ENCODE assay signal across 15 cellular contexts in the genomic region with DNA sequence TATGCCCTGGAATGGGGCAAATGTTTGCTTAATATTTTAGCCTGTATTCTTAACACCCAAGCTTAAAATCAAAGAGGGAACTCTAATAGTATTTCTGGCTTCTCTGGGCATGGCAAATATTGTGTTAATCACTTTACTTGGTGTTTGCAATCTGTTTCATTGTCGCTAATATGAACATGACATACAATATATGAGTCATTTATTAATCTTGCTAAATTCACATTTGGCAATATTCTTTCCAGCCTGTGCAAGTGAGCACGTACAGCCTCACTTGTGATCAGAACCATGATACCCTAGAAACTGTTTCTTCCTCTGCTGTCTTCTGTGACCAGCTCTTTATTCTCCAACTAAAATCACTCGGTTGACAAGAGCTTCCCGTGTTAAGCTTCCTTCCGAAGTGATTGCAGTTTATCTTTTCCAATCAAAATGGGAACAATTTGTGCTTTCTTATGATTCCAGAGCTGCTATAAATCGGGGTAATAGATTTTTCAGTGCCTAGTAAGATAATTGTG.
DNase-seq lines count a peak whose midpoint lies in the region; ATAC-seq, FAIRE-seq and TF ChIP-seq lines count a peak whose summit lies in the region.
"Had no signal": no experiment of that assay in that cellular context is flagged by ENCODE, and none has a peak within 500 bp of the region (broad histone marks: within the 10 kb centered on the region; RNA-seq: fewer than 3 reads in every experiment).

No MANE protein-coding gene starts in this region.

- no peaks in the 10 kb centered on the region for H3K79me2 ChIP-seq in HepG2 (ENCODE audit: insufficient read depth, low read length)

- no peak overlapping the region for H3K9ac ChIP-seq in HepG2 (ENCODE audit: insufficient read depth, low read depth, low read length)

- FAIRE-seq in HepG2 (lab: Jason Lieb, UNC), result no peak
- no peak for FAIRE-seq in bronchial epithelial cell (lab: Jason Lieb, UNC)
- FAIRE-seq: K562 had no signal

- TF ChIP-seq EP300 in HepG2 (IDR thresholded peaks at IDR 0.05; ENCODE audit: low read depth in 2 of 2, low read length in 2 of 2) (no peak), HepG2 (CRISPR knock-in tag; IDR thresholded peaks at IDR 0.05; ENCODE audit: borderline replicate concordance) (no peak)

- H3K36me3 Mint-ChIP-seq in effector memory CD8-positive, alpha-beta T cell (ENCODE audit: insufficient read depth), result no peaks in the 10 kb centered on the region

- H3K27ac ChIP-seq in right lobe of liver (peak overlapping the region in 1 of 3 donors; percentile 3), HepG2 (ENCODE audit: extremely low read length, insufficient read depth, low read length) (no peak overlapping the region), ascending aorta (no peak overlapping the region)

- no peak overlapping the region for H3K4me3 Mint-ChIP-seq in effector memory CD8-positive, alpha-beta T cell
- H3K4me3 Mint-ChIP-seq: B cell had no signal

- H3K36me3 ChIP-seq in right lobe of liver (no peaks in the 10 kb centered on the region), HepG2 (replicated peaks in 1 of 2; ENCODE audit: control insufficient read depth in 1 of 2, insufficient read depth in 2 of 2, low read length in 2 of 2) (no peaks in the 10 kb centered on the region), bronchial epithelial cell (ENCODE audit: control insufficient read depth, insufficient read depth, low read length) (no peaks in the 10 kb centered on the region), ascending aorta (no peaks in the 10 kb centered on the region)
- H3K36me3 ChIP-seq: HAP-1 had no signal

- POLR2A ChIA-PET in HepG2 (lab: Yijun Ruan, JAX), result no interaction called here

- no peak for DNase-seq in right lobe of liver
- DNase-seq in HepG2 (ENCODE audit: low spot score), result no peak
- peak; percentile 32 for DNase-seq in bronchial epithelial cell (ENCODE audit: low read depth)
- peak; percentile 19 for DNase-seq in fibroblast of the aortic adventitia (ENCODE audit: low read depth)
- no peak for DNase-seq in ascending aorta (ENCODE audit: low spot score in 2 of 2)
- no peak for DNase-seq in NCI-H1105 treated with DMSO at 0.1 percent for 48 hours (lab: John Stamatoyannopoulos, UW)
- no peak for DNase-seq in GM13976 (ENCODE audit: low spot score)
- DNase-seq in effector memory CD8-positive, alpha-beta T cell, result no peak
- DNase-seq: EL, GF-D8, NCI-H2029, Right ventricle myocardium superior had no signal

- WGBS in right lobe of liver (ENCODE audit: insufficient coverage, low coverage, low lambda C conversion rate, missing lambda C conversion rate), result 57% methylated on average over 6 of the region's 6 CpGs
- 43% methylated on average over 6 of the region's 6 CpGs for WGBS in HepG2 (ENCODE audit: low lambda C conversion rate)

- H4K20me1 ChIP-seq in HepG2 (ENCODE audit: insufficient read depth, low read length), result no peaks in the 10 kb centered on the region

- H3K4me1 ChIP-seq in right lobe of liver (no peaks in the 10 kb centered on the region), HepG2 (ENCODE audit: insufficient read depth, low read length) (peaks cover 6% of the 10 kb centered on the region), ascending aorta (no peaks in the 10 kb centered on the region)
- H3K4me1 ChIP-seq: HAP-1 had no signal

- no peak overlapping the region for H3K4me2 ChIP-seq in HepG2 (ENCODE audit: low read depth, low read length)

- H3K27me3 Mint-ChIP-seq in effector memory CD8-positive, alpha-beta T cell, result peaks cover 24 to 46% of the 10 kb centered on the region in 2 donors

- H3K4me3 ChIP-seq in right lobe of liver, result no peak overlapping the region
- no peak overlapping the region for H3K4me3 ChIP-seq in HepG2 (replicated peaks in 1 of 3; ENCODE audit: insufficient read depth in 1 of 3, low read depth in 2 of 3, low read length in 3 of 3)
- H3K4me3 ChIP-seq in bronchial epithelial cell (ENCODE audit: low read depth, low read length), result no peak overlapping the region
- H3K4me3 ChIP-seq in fibroblast of the aortic adventitia (ENCODE audit: low read depth, low read length), result no peak overlapping the region
- no peak overlapping the region for H3K4me3 ChIP-seq in ascending aorta
- H3K4me3 ChIP-seq: HAP-1, K562 had no signal

- ATAC-seq in right lobe of liver, result peak; percentile 56 to 83 (median 77)
- no peak for ATAC-seq in HepG2
- ATAC-seq in effector memory CD8-positive, alpha-beta T cell (replicated peaks), result no peak
- ATAC-seq: K562 had no signal

- H2AFZ ChIP-seq in HepG2 (ENCODE audit: low read length), result no peak overlapping the region

- TF ChIP-seq RAD21 in HepG2 (CRISPR knock-in tag; IDR thresholded peaks at IDR 0.05), result no peak

- intact Hi-C loops in right lobe of liver (cut with DNase I), result no loop called here
- intact Hi-C loops in HepG2 (cut with micrococcal nuclease; ENCODE audit: unreplicated experiment), result no loop called here
- intact Hi-C loops in ascending aorta (cut with DNase I), result no loop called here

- H3K9me3 Mint-ChIP-seq in effector memory CD8-positive, alpha-beta T cell, result no peaks in the 10 kb centered on the region

- CTCF ChIA-PET in HepG2 (lab: Yijun Ruan, JAX; ENCODE audit: low intra/inter-chr PET ratio, low total read pairs), result interaction anchor here (1.4 kb wide), 1 partner anchor 105 kb away, joined by 7 read pairs; no protein-coding TSS in a partner anchor

- H3K27me3 ChIP-seq in right lobe of liver (no peaks in the 10 kb centered on the region), HepG2 (ENCODE audit: control insufficient read depth in 1 of 2, insufficient read depth in 2 of 2, low read length in 2 of 2) (no peaks in the 10 kb centered on the region), bronchial epithelial cell (ENCODE audit: control insufficient read depth, insufficient read depth, low read length) (no peaks in the 10 kb centered on the region), ascending aorta (no peaks in the 10 kb centered on the region)

- H3K9me3 ChIP-seq in right lobe of liver (no peaks in the 10 kb centered on the region), HepG2 (ENCODE audit: low read length) (peaks cover 4% of the 10 kb centered on the region; the same call in 1 of the 2 replicates), ascending aorta (peaks cover 0 to 6% of the 10 kb centered on the region in 2 donors)
- H3K9me3 ChIP-seq: HAP-1 had no signal

- TF ChIP-seq POLR2A in right lobe of liver (IDR thresholded peaks at IDR 0.05) (no peak), HepG2 (IDR thresholded peaks at IDR 0.05; ENCODE audit: insufficient read depth in 1 of 2, low read depth in 2 of 2, low read length in 2 of 2) (no peak)

- H3K27ac Mint-ChIP-seq in effector memory CD8-positive, alpha-beta T cell, result no peak overlapping the region
- H3K27ac Mint-ChIP-seq: B cell had no signal

- no peaks in the 10 kb centered on the region for H3K4me1 Mint-ChIP-seq in effector memory CD8-positive, alpha-beta T cell (ENCODE audit: low read depth in 2 of 2)
- H3K4me1 Mint-ChIP-seq: B cell had no signal

- TF ChIP-seq CTCF in right lobe of liver (IDR thresholded peaks at IDR 0.05), result no peak
- TF ChIP-seq CTCF in HepG2 (CRISPR knock-in tag; IDR thresholded peaks at IDR 0.05), result no peak
- TF ChIP-seq CTCF in bronchial epithelial cell (IDR thresholded peaks at IDR 0.05; ENCODE audit: insufficient read depth, low read length, severe bottlenecking), result no peak
- TF ChIP-seq CTCF in fibroblast of the aortic adventitia (IDR thresholded peaks at IDR 0.05; ENCODE audit: insufficient read depth, low read length), result no peak
- no peak for TF ChIP-seq CTCF in ascending aorta (IDR thresholded peaks at IDR 0.05)
- no peak for TF ChIP-seq CTCF in GM13976 (IDR thresholded peaks at IDR 0.05; ENCODE audit: borderline replicate concordance, control extremely low read depth, extremely low read depth, insufficient read depth, missing control alignments)

- BruUV-seq in HepG2 (replicated peaks; lab: Mats Ljungman, UMichigan), result no TSS peak

- in situ Hi-C loops in HepG2 (cut with HindIII; ENCODE audit: extremely low pct_ligation_motif_present, low pct_unique_long_range_greater_than_20kb), result no loop called here
- in situ Hi-C loops in GM13976 (cut with MboI; ENCODE audit: low sequenced_read_pairs, unreplicated experiment), result no loop called here

TF ChIP-seq in HepG2, 621 proteins besides CTCF, POLR2A, EP300 and RAD21 (continues in another document):
- TF ChIP-seq MIXL1 (CRISPR knock-in tag; IDR thresholded peaks at IDR 0.05), result no peak
- TF ChIP-seq MTF1 (CRISPR knock-in tag; IDR thresholded peaks at IDR 0.05), result no peak
- TF ChIP-seq, protein P1, sequence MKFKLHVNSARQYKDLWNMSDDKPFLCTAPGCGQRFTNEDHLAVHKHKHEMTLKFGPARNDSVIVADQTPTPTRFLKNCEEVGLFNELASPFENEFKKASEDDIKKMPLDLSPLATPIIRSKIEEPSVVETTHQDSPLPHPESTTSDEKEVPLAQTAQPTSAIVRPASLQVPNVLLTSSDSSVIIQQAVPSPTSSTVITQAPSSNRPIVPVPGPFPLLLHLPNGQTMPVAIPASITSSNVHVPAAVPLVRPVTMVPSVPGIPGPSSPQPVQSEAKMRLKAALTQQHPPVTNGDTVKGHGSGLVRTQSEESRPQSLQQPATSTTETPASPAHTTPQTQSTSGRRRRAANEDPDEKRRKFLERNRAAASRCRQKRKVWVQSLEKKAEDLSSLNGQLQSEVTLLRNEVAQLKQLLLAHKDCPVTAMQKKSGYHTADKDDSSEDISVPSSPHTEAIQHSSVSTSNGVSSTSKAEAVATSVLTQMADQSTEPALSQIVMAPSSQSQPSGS (CRISPR knock-in tag; IDR thresholded peaks at IDR 0.05), result no peak
- no peak for TF ChIP-seq GATA4 (IDR thresholded peaks at IDR 0.05; ENCODE audit: borderline replicate concordance, low read depth)
- TF ChIP-seq TARDBP (CRISPR knock-in tag; IDR thresholded peaks at IDR 0.05), result no peak
- no peak for TF ChIP-seq JUN (CRISPR knock-in tag; IDR thresholded peaks at IDR 0.05)
- TF ChIP-seq, protein P2, sequence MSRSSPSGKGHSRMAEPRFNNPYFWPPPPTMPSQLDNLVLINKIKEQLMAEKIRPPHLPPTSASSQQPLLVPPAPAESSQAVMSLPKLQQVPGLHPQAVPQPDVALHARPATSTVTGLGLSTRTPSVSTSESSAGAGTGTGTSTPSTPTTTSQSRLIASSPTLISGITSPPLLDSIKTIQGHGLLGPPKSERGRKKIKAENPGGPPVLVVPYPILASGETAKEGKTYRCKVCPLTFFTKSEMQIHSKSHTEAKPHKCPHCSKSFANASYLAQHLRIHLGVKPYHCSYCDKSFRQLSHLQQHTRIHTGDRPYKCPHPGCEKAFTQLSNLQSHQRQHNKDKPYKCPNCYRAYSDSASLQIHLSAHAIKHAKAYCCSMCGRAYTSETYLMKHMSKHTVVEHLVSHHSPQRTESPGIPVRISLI (CRISPR knock-in tag; IDR thresholded peaks at IDR 0.05; ENCODE audit: borderline replicate concordance), result no peak
- no peak for TF ChIP-seq HNRNPH1 (optimal IDR thresholded peaks at IDR 0.05; ENCODE audit: low read depth, low read length)
- TF ChIP-seq ZSCAN25 (CRISPR knock-in tag; IDR thresholded peaks at IDR 0.05), result no peak
- no peak for TF ChIP-seq KDM5B (CRISPR knock-in tag; IDR thresholded peaks at IDR 0.05; ENCODE audit: borderline replicate concordance)
- no peak for TF ChIP-seq NRL (CRISPR knock-in tag; IDR thresholded peaks at IDR 0.05; ENCODE audit: borderline replicate concordance)
- TF ChIP-seq ZFP82 (CRISPR knock-in tag; IDR thresholded peaks at IDR 0.05; ENCODE audit: borderline replicate concordance), result no peak

Comparison
In these comparisons a context has a peak if more than half of its experiments do, and no peak if none do; other contexts are left out.
1. ATAC-seq: peak in right lobe of liver (4 of 4); none in HepG2 (single experiment) and effector memory CD8-positive, alpha-beta T cell (single experiment).
2. DNase-seq: peak in bronchial epithelial cell (single experiment) and fibroblast of the aortic adventitia (single experiment); none in right lobe of liver (0 of 3), HepG2 (single experiment), ascending aorta (0 of 2), NCI-H1105 treated with DMSO at 0.1 percent for 48 hours (single experiment), GM13976 (single experiment) and effector memory CD8-positive, alpha-beta T cell (0 of 3).